In genomic region chr10:30056767-30057355, GRCh38 we compare ENCODE assay signal across 15 cellular contexts. TPM values are rescaled to one million over a fixed set of nuclear protein-coding genes. Genes with fewer than 3 reads are reported as not detected.
DNase-seq lines count a peak whose midpoint lies in the region; ATAC-seq, FAIRE-seq and TF ChIP-seq lines count a peak whose summit lies in the region.
"Had no signal": no experiment of that assay in that cellular context is flagged by ENCODE, and none has a peak within 500 bp of the region (broad histone marks: within the 10 kb centered on the region; RNA-seq: fewer than 3 reads in every experiment).

No MANE protein-coding gene starts in this region.

- H3K9me3 ChIP-seq in mesodermal cell (ENCODE audit: control insufficient read depth, low read length), result no peaks in the 10 kb centered on the region
- no peaks in the 10 kb centered on the region for H3K9me3 ChIP-seq in transverse colon
- H3K9me3 ChIP-seq in kidney (ENCODE audit: control insufficient read depth in 1 of 2, low read length in 2 of 2), result no peaks in the 10 kb centered on the region

- H3K4me3 Mint-ChIP-seq in chondrocyte (ENCODE audit: unreplicated experiment), result no peak overlapping the region
- H3K4me3 Mint-ChIP-seq: activated naive CD8-positive, alpha-beta T cell treated with anti-CD3 and anti-CD28 coated beads, Interleukin-2, amount 10 ng/mL, durations not matched to agents 7 days and 5 days had no signal

- H3K27ac ChIP-seq in mesodermal cell (ENCODE audit: low read depth, low read length, severe bottlenecking) (peak overlapping the region; percentile 98), transverse colon (peak overlapping the region; percentile 80 to 91 (median 85)), kidney (ENCODE audit: low read depth in 2 of 2, low read length in 2 of 2) (no peak overlapping the region)
- H3K27ac ChIP-seq: 22Rv1 had no signal

- peaks cover 55% of the 10 kb centered on the region for H3K4me1 Mint-ChIP-seq in chondrocyte (ENCODE audit: low read depth)

- no peak for TF ChIP-seq POLR2A in transverse colon (IDR thresholded peaks at IDR 0.05)

- FAIRE-seq in kidney (lab: Jason Lieb, UNC), result no peak

- TF ChIP-seq CTCF in chondrocyte (IDR thresholded peaks at IDR 0.05) (no peak), transverse colon (IDR thresholded peaks at IDR 0.05) (no peak), kidney (IDR thresholded peaks at IDR 0.05; ENCODE audit: borderline replicate concordance, extremely low read depth, insufficient read depth) (no peak)

- peak overlapping the region in 1 of 2 donors; percentile 29 for H3K9ac ChIP-seq in kidney (ENCODE audit: low read length in 2 of 2)

- intact Hi-C loops in transverse colon (cut with DNase I; ENCODE audit: low total_unique reads) (loop anchor here (10.0 kb wide), 2 partner anchors 58 to 128 kb away; no protein-coding TSS in a partner anchor), kidney (cut with DNase I) (no loop called here)

- no peaks in the 10 kb centered on the region for H3K36me3 Mint-ChIP-seq in chondrocyte (ENCODE audit: low read depth)
- H3K36me3 Mint-ChIP-seq: activated naive CD8-positive, alpha-beta T cell treated with anti-CD3 and anti-CD28 coated beads, Interleukin-2, amount 10 ng/mL, durations not matched to agents 7 days and 5 days had no signal

- DNase-seq in NCI-H1105 treated with DMSO at 0.1 percent for 48 hours (lab: John Stamatoyannopoulos, UW) (peak; percentile 4), NCI-H1105 (lab: John Stamatoyannopoulos, UW) (no peak), chondrocyte (ENCODE audit: low spot score) (no peak), transverse colon (no peak), kidney (no peak), T-helper 1 cell (no peak)
- DNase-seq: activated CD4-positive, alpha-beta T cell treated with anti-CD3 and anti-CD28 coated beads for 48 hours; activated naive CD8-positive, alpha-beta T cell treated with anti-CD3 and anti-CD28 coated beads, Interleukin-2, amount 10 ng/mL, durations not matched to agents 7 days and 5 days; DMS79 treated with DMSO at 0.1 percent for 48 hours; erythroblast; NCI-H2081 had no signal

- peaks cover 44% of the 10 kb centered on the region for H3K4me1 ChIP-seq in mesodermal cell (ENCODE audit: control insufficient read depth, insufficient read depth, low read length, poor library complexity, severe bottlenecking)
- H3K4me1 ChIP-seq in transverse colon, result peaks cover 2 to 16% (median 8%) of the 10 kb centered on the region in 4 donors
- peaks cover 0 to 5% of the 10 kb centered on the region in 2 donors for H3K4me1 ChIP-seq in kidney (ENCODE audit: control insufficient read depth in 1 of 2, insufficient read depth in 1 of 2, low read depth in 1 of 2, low read length in 2 of 2)

- H3K36me3 ChIP-seq in mesodermal cell (ENCODE audit: control insufficient read depth, insufficient read depth, low read length) (peaks cover 16% of the 10 kb centered on the region), transverse colon (no peaks in the 10 kb centered on the region), kidney (ENCODE audit: control insufficient read depth in 1 of 2, insufficient read depth in 2 of 2, low read length in 2 of 2) (no peaks in the 10 kb centered on the region)

- H3K27me3 Mint-ChIP-seq in chondrocyte (ENCODE audit: low read depth), result no peaks in the 10 kb centered on the region

- ATAC-seq in GM18909 (IDR thresholded peaks at IDR 0.05; ENCODE audit: poor library complexity, unreplicated experiment), result no peak
- ATAC-seq: left lobe of liver had no signal

- H3K9me3 Mint-ChIP-seq in chondrocyte (ENCODE audit: low read depth), result no peaks in the 10 kb centered on the region
- H3K9me3 Mint-ChIP-seq: activated naive CD8-positive, alpha-beta T cell treated with anti-CD3 and anti-CD28 coated beads, Interleukin-2, amount 10 ng/mL, durations not matched to agents 7 days and 5 days had no signal

- WGBS in mesodermal cell (ENCODE audit: insufficient coverage in 2 of 2), 2 experiments, result 24 to 33% methylated on average over 3 of the region's 4 CpGs
- 44 to 53% methylated on average over 4 of the region's 4 CpGs for WGBS in transverse colon (ENCODE audit: low coverage in 1 of 2), 2 donors

- no peak for TF ChIP-seq EP300 in transverse colon (IDR thresholded peaks at IDR 0.05; ENCODE audit: low read depth)

- peak overlapping the region; percentile 73 for H3K27ac Mint-ChIP-seq in chondrocyte (ENCODE audit: unreplicated experiment)
- H3K27ac Mint-ChIP-seq: activated naive CD8-positive, alpha-beta T cell treated with anti-CD3 and anti-CD28 coated beads, Interleukin-2, amount 10 ng/mL, durations not matched to agents 7 days and 5 days had no signal

- peaks cover 34% of the 10 kb centered on the region for H3K27me3 ChIP-seq in transverse colon

- in situ Hi-C loops in transverse colon (cut with MboI; ENCODE audit: low pct_ligation_motif_present in 1 of 4, low pct_unique_long_range_greater_than_20kb in 1 of 4, low sequenced_read_pairs in 3 of 4), result no loop called here

- peak overlapping the region; percentile 76 for H3K4me3 ChIP-seq in mesodermal cell (ENCODE audit: extremely low read depth, insufficient read depth, low read length, poor library complexity, severe bottlenecking)
- peak overlapping the region in 2 of 4 donors; percentile 4 to 7 for H3K4me3 ChIP-seq in transverse colon
- H3K4me3 ChIP-seq in kidney (ENCODE audit: low read length in 2 of 2), result peak overlapping the region in 1 of 2 donors; percentile 55

RNA-seq across cellular contexts. Expression of gene JCAD, which starts 2.5 kb away (rescaled TPM):
- total RNA-seq in chondrocyte, result 18.3 to 23.9 TPM (median 19.4 TPM) in 3 replicates
- polyA plus RNA-seq in mesodermal cell (2013, experiment 1 of 2), result 36.1 TPM
- 31.6 TPM for polyA plus RNA-seq in mesodermal cell (2013, experiment 2 of 2)
- 10 to 100 TPM; 13.0 to 40.8 (median 19.9) TPM for total RNA-seq in transverse colon
- 27.1 TPM for total RNA-seq in kidney
- polyA plus RNA-seq in kidney (ENCODE audit: insufficient read depth, low read depth, low replicate concordance), result 15.7 TPM

Comparison
In these comparisons a context has a peak if more than half of its experiments do, and no peak if none do; other contexts are left out.
1. H3K27ac ChIP-seq: peak in mesodermal cell (single experiment) and transverse colon (4 of 4); none in kidney (0 of 2).